In the genomic region with DNA sequence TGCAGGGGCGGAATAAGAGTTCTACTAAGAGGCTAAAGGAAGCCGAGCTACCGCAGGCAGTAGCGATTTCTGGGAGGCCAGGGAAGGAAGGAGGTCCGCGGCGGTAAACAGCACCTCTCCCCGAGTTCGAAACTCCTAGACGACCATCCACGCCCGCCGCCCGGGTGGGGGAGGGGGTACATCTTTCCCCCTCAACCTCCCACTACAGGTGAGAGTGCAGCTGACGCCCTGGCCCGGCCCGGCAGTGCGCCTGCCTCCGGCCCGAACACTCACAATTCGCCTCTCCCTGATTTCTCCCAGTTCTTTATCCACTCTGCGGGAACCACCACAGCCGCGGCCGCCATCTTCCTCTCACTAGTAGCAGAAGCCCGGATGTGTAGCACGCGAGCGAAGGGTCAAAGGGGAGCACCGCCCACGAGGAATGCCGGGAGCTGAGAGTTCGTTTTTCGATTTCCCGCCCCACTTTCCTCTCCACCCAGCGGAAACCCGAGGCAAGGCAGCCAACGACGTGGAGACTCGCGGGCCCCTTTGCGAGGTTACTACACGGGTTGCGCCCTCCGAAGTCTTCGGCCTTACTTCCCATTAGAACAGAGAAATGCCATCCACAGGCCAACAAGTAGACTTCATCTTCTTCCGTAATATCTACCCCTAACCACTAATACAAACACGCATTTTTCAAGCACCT, we compare ENCODE assay signal across 8 cellular contexts. TPM values are rescaled to one million over a fixed set of nuclear protein-coding genes. Genes with fewer than 3 reads are reported as not detected.
DNase-seq lines count a peak whose midpoint lies in the region; ATAC-seq and TF ChIP-seq lines count a peak whose summit lies in the region.

A gene with protein sequence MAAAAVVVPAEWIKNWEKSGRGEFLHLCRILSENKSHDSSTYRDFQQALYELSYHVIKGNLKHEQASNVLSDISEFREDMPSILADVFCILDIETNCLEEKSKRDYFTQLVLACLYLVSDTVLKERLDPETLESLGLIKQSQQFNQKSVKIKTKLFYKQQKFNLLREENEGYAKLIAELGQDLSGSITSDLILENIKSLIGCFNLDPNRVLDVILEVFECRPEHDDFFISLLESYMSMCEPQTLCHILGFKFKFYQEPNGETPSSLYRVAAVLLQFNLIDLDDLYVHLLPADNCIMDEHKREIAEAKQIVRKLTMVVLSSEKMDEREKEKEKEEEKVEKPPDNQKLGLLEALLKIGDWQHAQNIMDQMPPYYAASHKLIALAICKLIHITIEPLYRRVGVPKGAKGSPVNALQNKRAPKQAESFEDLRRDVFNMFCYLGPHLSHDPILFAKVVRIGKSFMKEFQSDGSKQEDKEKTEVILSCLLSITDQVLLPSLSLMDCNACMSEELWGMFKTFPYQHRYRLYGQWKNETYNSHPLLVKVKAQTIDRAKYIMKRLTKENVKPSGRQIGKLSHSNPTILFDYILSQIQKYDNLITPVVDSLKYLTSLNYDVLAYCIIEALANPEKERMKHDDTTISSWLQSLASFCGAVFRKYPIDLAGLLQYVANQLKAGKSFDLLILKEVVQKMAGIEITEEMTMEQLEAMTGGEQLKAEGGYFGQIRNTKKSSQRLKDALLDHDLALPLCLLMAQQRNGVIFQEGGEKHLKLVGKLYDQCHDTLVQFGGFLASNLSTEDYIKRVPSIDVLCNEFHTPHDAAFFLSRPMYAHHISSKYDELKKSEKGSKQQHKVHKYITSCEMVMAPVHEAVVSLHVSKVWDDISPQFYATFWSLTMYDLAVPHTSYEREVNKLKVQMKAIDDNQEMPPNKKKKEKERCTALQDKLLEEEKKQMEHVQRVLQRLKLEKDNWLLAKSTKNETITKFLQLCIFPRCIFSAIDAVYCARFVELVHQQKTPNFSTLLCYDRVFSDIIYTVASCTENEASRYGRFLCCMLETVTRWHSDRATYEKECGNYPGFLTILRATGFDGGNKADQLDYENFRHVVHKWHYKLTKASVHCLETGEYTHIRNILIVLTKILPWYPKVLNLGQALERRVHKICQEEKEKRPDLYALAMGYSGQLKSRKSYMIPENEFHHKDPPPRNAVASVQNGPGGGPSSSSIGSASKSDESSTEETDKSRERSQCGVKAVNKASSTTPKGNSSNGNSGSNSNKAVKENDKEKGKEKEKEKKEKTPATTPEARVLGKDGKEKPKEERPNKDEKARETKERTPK (N-terminal part only) (minus strand): TSS at position 374 of the 685 bp plus-strand sequence. CDS start 30 bp downstream, at position 344.

- peak within 1 kb of the TSS; percentile 93 for H3K4me3 Mint-ChIP-seq in nephron progenitor cell
- H3K4me3 Mint-ChIP-seq in stimulated activated naive CD8-positive, alpha-beta T cell treated with anti-CD3 and anti-CD28 coated beads, Interleukin-15, amount 100 ng/mL, for 72 hours, result peak within 1 kb of the TSS; percentile 94 to 96

- H3K36me3 ChIP-seq in ES-I3 (ENCODE audit: insufficient read depth, low read length), result no peaks in the 10 kb centered on the region

- peak; percentile 81 for DNase-seq in H4 (ENCODE audit: low spot score)
- DNase-seq in LoVo (ENCODE audit: low spot score), result peak; percentile 79
- peak; percentile 68 to 79 for DNase-seq in SHP77 (lab: John Stamatoyannopoulos, UW)
- DNase-seq in activated effector memory CD4-positive, alpha-beta T cell treated with anti-CD3 and anti-CD28 coated beads, Interleukin-2, amount 50 U/mL, for 16 hours, result peak; percentile 91
- peak; percentile 67 for DNase-seq in fibroblast of the conjunctiva (ENCODE audit: low read depth)
- peak; percentile 70 for DNase-seq in nephron progenitor cell
- DNase-seq in stimulated activated naive CD8-positive, alpha-beta T cell treated with anti-CD3 and anti-CD28 coated beads, Interleukin-15, amount 100 ng/mL, for 72 hours, result peak; percentile 49 to 71

- H3K9me3 ChIP-seq in ES-I3 (ENCODE audit: control insufficient read depth, insufficient read depth, low read length), result no peaks in the 10 kb centered on the region; the same call in 1 of the 2 replicates

- TF ChIP-seq CTCF in nephron progenitor cell (IDR thresholded peaks at IDR 0.05), result peak; percentile 11

- H3K27me3 Mint-ChIP-seq in nephron progenitor cell (ENCODE audit: low read depth, poor library complexity), result peaks cover 5% of the 10 kb centered on the region
- H3K27me3 Mint-ChIP-seq in stimulated activated naive CD8-positive, alpha-beta T cell treated with anti-CD3 and anti-CD28 coated beads, Interleukin-15, amount 100 ng/mL, for 72 hours, result no peaks in the 10 kb centered on the region

- peak within 1 kb of the TSS; percentile 97 for H3K27ac Mint-ChIP-seq in nephron progenitor cell
- peak within 1 kb of the TSS; percentile 97 to 99 for H3K27ac Mint-ChIP-seq in stimulated activated naive CD8-positive, alpha-beta T cell treated with anti-CD3 and anti-CD28 coated beads, Interleukin-15, amount 100 ng/mL, for 72 hours

- ATAC-seq in stimulated activated naive CD8-positive, alpha-beta T cell treated with anti-CD3 and anti-CD28 coated beads, Interleukin-15, amount 100 ng/mL, for 72 hours, result peak; percentile 86

- H3K36me3 Mint-ChIP-seq in nephron progenitor cell (ENCODE audit: low read depth), result peaks cover 11% of the 10 kb centered on the region

- peaks cover 54% of the 10 kb centered on the region for H3K9me3 Mint-ChIP-seq in nephron progenitor cell
- H3K9me3 Mint-ChIP-seq in stimulated activated naive CD8-positive, alpha-beta T cell treated with anti-CD3 and anti-CD28 coated beads, Interleukin-15, amount 100 ng/mL, for 72 hours, result no peaks in the 10 kb centered on the region

- H3K9ac ChIP-seq in ES-I3 (ENCODE audit: low read depth, low read length), result peak within 1 kb of the TSS; percentile 89

- peaks cover 24% of the 10 kb centered on the region for H3K4me1 Mint-ChIP-seq in nephron progenitor cell
- H3K4me1 Mint-ChIP-seq in stimulated activated naive CD8-positive, alpha-beta T cell treated with anti-CD3 and anti-CD28 coated beads, Interleukin-15, amount 100 ng/mL, for 72 hours, result peaks cover 32% of the 10 kb centered on the region

- H3K4me1 ChIP-seq in ES-I3 (ENCODE audit: insufficient read depth, low read length), result no peaks in the 10 kb centered on the region; the same call in 1 of the 2 replicates

RNA-seq across cellular contexts. Expression of the gene that starts here (rescaled TPM):
- total RNA-seq in H4 (2014; rRNA removed; shearing (Covaris generic)), result 37.7 and 39.6 TPM in 2 replicates

Comparison
In these comparisons a context has a peak if more than half of its experiments do, and no peak if none do; other contexts are left out.
1. Peak in every context shown above with its lines: DNase-seq and ATAC-seq.